ENCODE assay signal across 1 cellular context in the genomic region with DNA sequence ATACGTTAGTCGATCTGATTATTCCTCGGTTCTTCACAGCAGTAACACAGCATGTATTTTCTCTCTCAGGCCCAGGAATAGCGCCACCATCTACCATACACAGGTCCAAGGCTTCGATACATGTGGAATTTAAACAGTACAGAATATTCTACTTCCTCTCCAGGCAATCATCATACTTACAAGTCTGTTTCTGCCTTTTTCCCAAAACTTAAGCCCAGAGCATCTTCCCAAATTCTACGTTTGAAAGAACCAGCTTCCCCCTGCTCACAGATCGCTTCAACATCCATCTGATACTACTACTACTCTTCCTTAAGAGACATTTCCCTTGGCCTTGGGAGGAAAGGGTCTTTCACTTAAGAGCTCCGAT.
TF ChIP-seq lines count a peak whose summit lies in the region.

No MANE protein-coding gene starts in this region.

TF ChIP-seq in H1, 55 proteins besides CTCF, POLR2A, EP300 and RAD21:
- no peak for TF ChIP-seq RBBP5 (IDR thresholded peaks at IDR 0.05; ENCODE audit: borderline replicate concordance, low read depth, low read length)
- peak; percentile 41 for TF ChIP-seq SAP30 (IDR thresholded peaks at IDR 0.05; ENCODE audit: insufficient read depth, insufficient replicate concordance, low read length)
- no peak for TF ChIP-seq EGR1 (IDR thresholded peaks at IDR 0.05; ENCODE audit: borderline replicate concordance, low read depth, low read length)
- TF ChIP-seq ASH2L (IDR thresholded peaks at IDR 0.05; ENCODE audit: low read length) = no peak
